In genomic region chr22:39290248-39290720, GRCh38 we compare ENCODE assay signal across 22 cellular contexts. TPM values are rescaled to one million over a fixed set of nuclear protein-coding genes. Genes with fewer than 3 reads are reported as not detected.
A peak's percentile ranks its signal among the peaks of the same experiment; 100 is the strongest.
DNase-seq lines count a peak whose midpoint lies in the region; ATAC-seq, FAIRE-seq and TF ChIP-seq lines count a peak whose summit lies in the region.
"Had no signal": no experiment of that assay in that cellular context is flagged by ENCODE, and none has a peak within 500 bp of the region (broad histone marks: within the 10 kb centered on the region; RNA-seq: fewer than 3 reads in every experiment).

No MANE protein-coding gene starts in this region.

- H3K9me3 Mint-ChIP-seq in Calu3 (ENCODE audit: low read depth, unreplicated experiment), result peaks cover 4% of the 10 kb centered on the region
- no peaks in the 10 kb centered on the region for H3K9me3 Mint-ChIP-seq in activated T-helper 17 cell treated with anti-CD3 and anti-CD28 coated beads, Interleukin-2, amount 50 U/mL, for 72 hours
- H3K9me3 Mint-ChIP-seq: activated B cell treated with CpG ODN at 0.5 μM for 24 hours; activated naive CD8-positive, alpha-beta T cell treated with anti-CD3 and anti-CD28 coated beads, Interleukin-2, amount 10 ng/mL, durations not matched to agents 7 days and 5 days; activated T-cell treated with anti-CD3 and anti-CD28 coated beads, Interleukin-2, amount 50 U/mL, for 72 hours; CD8-positive, alpha-beta T cell had no signal

- H3K4me3 ChIP-seq in RWPE2 (ENCODE audit: severe bottlenecking) (no peak overlapping the region), pancreas (no peak overlapping the region)
- H3K4me3 ChIP-seq: dorsolateral prefrontal cortex, GM23248 had no signal

- H3K27ac ChIP-seq in RWPE2 (ENCODE audit: poor library complexity, severe bottlenecking) (peak overlapping the region; percentile 89), pancreas (peak overlapping the region; percentile 89 to 96 (median 92))
- H3K27ac ChIP-seq: GM23248 had no signal

- FAIRE-seq in pancreas (lab: Jason Lieb, UNC), result no peak

- peak overlapping the region; percentile 52 for H3K4me3 Mint-ChIP-seq in Calu3 (ENCODE audit: low read depth, unreplicated experiment)
- H3K4me3 Mint-ChIP-seq in activated T-helper 17 cell treated with anti-CD3 and anti-CD28 coated beads, Interleukin-2, amount 50 U/mL, for 72 hours, result no peak overlapping the region
- H3K4me3 Mint-ChIP-seq: activated B cell treated with CpG ODN at 0.5 μM for 24 hours; activated naive CD8-positive, alpha-beta T cell treated with anti-CD3 and anti-CD28 coated beads, Interleukin-2, amount 10 ng/mL, durations not matched to agents 7 days and 5 days; activated T-cell treated with anti-CD3 and anti-CD28 coated beads, Interleukin-2, amount 50 U/mL, for 72 hours; CD8-positive, alpha-beta T cell; T-helper 17 cell had no signal

- DNase-seq in Calu3 (peak; percentile 73), RWPE2 (ENCODE audit: low spot score) (peak; percentile 95), pancreas (peak in 1 of 6 donors; percentile 51), GM10266 (ENCODE audit: extremely low spot score) (no peak)
- DNase-seq in activated CD4-positive, alpha-beta T cell treated with anti-CD3 and anti-CD28 coated beads, Interleukin-2, amount 50 U/mL, for 1 hour, result no peak
- DNase-seq: activated B cell treated with CpG ODN at 0.5 μM for 24 hours; activated CD8-positive, alpha-beta memory T cell treated with anti-CD3 and anti-CD28 coated beads for 24 hours; activated naive CD8-positive, alpha-beta T cell treated with anti-CD3 and anti-CD28 coated beads, Interleukin-2, amount 10 ng/mL, durations not matched to agents 7 days and 5 days; activated T-cell treated with anti-CD3 and anti-CD28 coated beads, Interleukin-2, amount 50 U/mL, for 72 hours; CD8-positive, alpha-beta T cell; DND-41; dorsolateral prefrontal cortex; NCI-H2029; NCI-H446 treated with DMSO at 0.1 percent for 48 hours; SHP77; stimulated activated CD4-positive, alpha-beta T cell treated with anti-CD3 and anti-CD28 coated beads, Interleukin-1b, Interleukin-23, amount 100 ng/mL, for 48 hours; stimulated activated naive CD8-positive, alpha-beta T cell treated with anti-CD3 and anti-CD28 coated beads, Interleukin-15, Interleukin-2, amounts not matched to agents 100 U/mL and 50 U/mL, for 24 hours; T-helper 17 cell had no signal

- peaks cover 68% of the 10 kb centered on the region for H3K4me1 Mint-ChIP-seq in Calu3 (ENCODE audit: low read depth, unreplicated experiment)
- no peaks in the 10 kb centered on the region for H3K4me1 Mint-ChIP-seq in activated T-helper 17 cell treated with anti-CD3 and anti-CD28 coated beads, Interleukin-2, amount 50 U/mL, for 72 hours
- H3K4me1 Mint-ChIP-seq: T-helper 17 cell had no signal

- peaks cover 45% of the 10 kb centered on the region for H3K36me3 Mint-ChIP-seq in Calu3 (ENCODE audit: insufficient read depth, unreplicated experiment)
- H3K36me3 Mint-ChIP-seq in activated T-helper 17 cell treated with anti-CD3 and anti-CD28 coated beads, Interleukin-2, amount 50 U/mL, for 72 hours (ENCODE audit: low read depth), result no peaks in the 10 kb centered on the region
- H3K36me3 Mint-ChIP-seq: activated naive CD8-positive, alpha-beta T cell treated with anti-CD3 and anti-CD28 coated beads, Interleukin-2, amount 10 ng/mL, durations not matched to agents 7 days and 5 days; CD8-positive, alpha-beta T cell had no signal

- H3K4me1 ChIP-seq in RWPE2 (ENCODE audit: insufficient read depth, poor library complexity, severe bottlenecking), result peaks cover 33% of the 10 kb centered on the region
- peaks cover 30 to 40% (median 31%) of the 10 kb centered on the region in 3 donors for H3K4me1 ChIP-seq in pancreas

- CTCF ChIA-PET in Calu3 (lab: Charles Lee), result interaction anchor here (0.7 to 1.8 kb wide), 6 partner anchors 19 to 83 kb away, joined by 3 to 10 read pairs (median 4); partner anchors contain the start of gene PDGFB

- H3K27ac Mint-ChIP-seq in Calu3 (ENCODE audit: unreplicated experiment), result peak overlapping the region; percentile 94
- no peak overlapping the region for H3K27ac Mint-ChIP-seq in activated T-helper 17 cell treated with anti-CD3 and anti-CD28 coated beads, Interleukin-2, amount 50 U/mL, for 72 hours
- H3K27ac Mint-ChIP-seq: activated B cell treated with CpG ODN at 0.5 μM for 24 hours; activated naive CD8-positive, alpha-beta T cell treated with anti-CD3 and anti-CD28 coated beads, Interleukin-2, amount 10 ng/mL, durations not matched to agents 7 days and 5 days; activated T-cell treated with anti-CD3 and anti-CD28 coated beads, Interleukin-2, amount 50 U/mL, for 72 hours; CD8-positive, alpha-beta T cell; T-helper 17 cell had no signal

- TF ChIP-seq CTCF in Calu3 (IDR thresholded peaks at IDR 0.05; ENCODE audit: unreplicated experiment), result no peak
- no peak for TF ChIP-seq CTCF in RWPE2 (IDR thresholded peaks at IDR 0.05; ENCODE audit: poor library complexity, severe bottlenecking)
- TF ChIP-seq CTCF in pancreas (IDR thresholded peaks at IDR 0.05), result no peak
- no peak for TF ChIP-seq CTCF in GM10266 (IDR thresholded peaks at IDR 0.05; ENCODE audit: control insufficient read depth, insufficient read depth, low read depth, missing control alignments)

- BruUV-seq in Calu3 (replicated peaks; lab: Mats Ljungman, UMichigan), result no TSS peak

- 75 to 76% methylated on average over 10 to 12 of the region's 12 CpGs for WGBS in pancreas, 2 donors

- ATAC-seq in RWPE2 (ENCODE audit: low read depth), result peak; percentile 80
- peak; percentile 58 for ATAC-seq in esophagus mucosa
- ATAC-seq in pancreas, result peak; percentile 0 to 26 (median 18)
- no peak for ATAC-seq in GM21723 (IDR thresholded peaks at IDR 0.05; ENCODE audit: unreplicated experiment)
- no peak for ATAC-seq in activated T-helper 17 cell treated with anti-CD3 and anti-CD28 coated beads, Interleukin-2, amount 50 U/mL, for 72 hours (replicated peaks)
- ATAC-seq: activated T-cell treated with anti-CD3 and anti-CD28 coated beads, Interleukin-2, amount 50 U/mL, for 72 hours; CD8-positive, alpha-beta T cell; stimulated activated naive CD8-positive, alpha-beta T cell treated with anti-CD3 and anti-CD28 coated beads, Interleukin-15, Interleukin-2, amounts not matched to agents 100 U/mL and 50 U/mL, for 24 hours; T-helper 17 cell had no signal

- H3K27me3 ChIP-seq in RWPE2 (ENCODE audit: insufficient read depth, poor library complexity, severe bottlenecking), result no peaks in the 10 kb centered on the region
- no peaks in the 10 kb centered on the region for H3K27me3 ChIP-seq in pancreas
- H3K27me3 ChIP-seq: dorsolateral prefrontal cortex had no signal

- no peaks in the 10 kb centered on the region for H3K9me3 ChIP-seq in RWPE2 (ENCODE audit: severe bottlenecking)
- no peaks in the 10 kb centered on the region for H3K9me3 ChIP-seq in pancreas

- intact Hi-C loops in Calu3 (cut with micrococcal nuclease; ENCODE audit: unreplicated experiment) (loop anchor here (5.0 kb wide), 1 partner anchor 48 kb away; the partner anchor contains the start of gene PDGFB), pancreas (cut with DNase I) (no loop called here)

- H3K27me3 Mint-ChIP-seq in Calu3 (ENCODE audit: unreplicated experiment), result no peaks in the 10 kb centered on the region
- peaks cover 4% of the 10 kb centered on the region for H3K27me3 Mint-ChIP-seq in activated T-helper 17 cell treated with anti-CD3 and anti-CD28 coated beads, Interleukin-2, amount 50 U/mL, for 72 hours
- H3K27me3 Mint-ChIP-seq: activated B cell treated with CpG ODN at 0.5 μM for 24 hours had no signal

- H3K36me3 ChIP-seq in RWPE2 (ENCODE audit: low read depth), result no peaks in the 10 kb centered on the region
- no peaks in the 10 kb centered on the region for H3K36me3 ChIP-seq in pancreas

RNA-seq across cellular contexts. Expression of gene RPL3, which starts 29.1 kb away (rescaled TPM):
- total RNA-seq in Calu3 (2022) (977 and 1,058 TPM in 2 replicates), esophagus mucosa (1,774 TPM), pancreas (1,000 to 10,000 TPM; 1,199 to 2,601 (median 1,706) TPM)
- polyA plus RNA-seq in pancreas, result 1,000 to 10,000 TPM; 1,506 to 2,659 TPM
- total RNA-seq in activated T-helper 17 cell treated with anti-CD3 and anti-CD28 coated beads, Interleukin-2, amount 50 U/mL, for 72 hours, result 1,000 to 10,000 TPM; 2,256 to 2,974 TPM

RNA-seq across cellular contexts. Expression of gene PDGFB, which starts 45.5 kb away (rescaled TPM):
- 12.1 and 25.9 TPM in 2 replicates for total RNA-seq in Calu3 (2022)
- 0.96 TPM for total RNA-seq in esophagus mucosa
- 10 to 100 TPM in 1 of 6 donors, 1 to 10 TPM in 5; 2.7 to 12.1 (median 4.4) TPM for total RNA-seq in pancreas
- polyA plus RNA-seq in pancreas, result 1 to 10 TPM; 4.0 to 4.7 TPM
- 10 to 100 TPM in 1 of 2 donors, 1 to 10 TPM in 1; 5.2 to 11.3 TPM for total RNA-seq in activated T-helper 17 cell treated with anti-CD3 and anti-CD28 coated beads, Interleukin-2, amount 50 U/mL, for 72 hours
- total RNA-seq: activated B cell treated with CpG ODN at 0.5 μM for 24 hours, GM23248 had no signal

RNA-seq across cellular contexts. Expression of gene SYNGR1, which starts 59.5 kb away (rescaled TPM):
- total RNA-seq in Calu3 (2022) (12.3 and 16.8 TPM in 2 replicates), esophagus mucosa (23.0 TPM), pancreas (10 to 100 TPM; 12.2 to 26.8 (median 15.7) TPM)
- 10 to 100 TPM; 18.0 to 19.3 TPM for polyA plus RNA-seq in pancreas
- total RNA-seq in activated T-helper 17 cell treated with anti-CD3 and anti-CD28 coated beads, Interleukin-2, amount 50 U/mL, for 72 hours, result not detected

Comparison
In these comparisons a context has a peak if more than half of its experiments do, and no peak if none do; other contexts are left out.
1. DNase-seq: peak in Calu3 (single experiment) and RWPE2 (single experiment); none in activated CD4-positive, alpha-beta T cell treated with anti-CD3 and anti-CD28 coated beads, Interleukin-2, amount 50 U/mL, for 1 hour (single experiment) and GM10266 (single experiment).
2. ATAC-seq: peak in RWPE2 (single experiment), esophagus mucosa (single experiment) and pancreas (4 of 4); none in GM21723 (single experiment) and activated T-helper 17 cell treated with anti-CD3 and anti-CD28 coated beads, Interleukin-2, amount 50 U/mL, for 72 hours (single experiment).
3. RNA of gene SYNGR1, which starts 59.5 kb away (total RNA-seq): 23.0 TPM in esophagus mucosa (single experiment), 12.2 to 26.8 TPM in pancreas and 12.3 to 16.8 TPM in Calu3; not detected in activated T-helper 17 cell treated with anti-CD3 and anti-CD28 coated beads, Interleukin-2, amount 50 U/mL, for 72 hours; every median in the first group is over 10 times any median in the second.